Comparison of ENCODE assay signal across 8 cellular contexts in the genomic region with DNA sequence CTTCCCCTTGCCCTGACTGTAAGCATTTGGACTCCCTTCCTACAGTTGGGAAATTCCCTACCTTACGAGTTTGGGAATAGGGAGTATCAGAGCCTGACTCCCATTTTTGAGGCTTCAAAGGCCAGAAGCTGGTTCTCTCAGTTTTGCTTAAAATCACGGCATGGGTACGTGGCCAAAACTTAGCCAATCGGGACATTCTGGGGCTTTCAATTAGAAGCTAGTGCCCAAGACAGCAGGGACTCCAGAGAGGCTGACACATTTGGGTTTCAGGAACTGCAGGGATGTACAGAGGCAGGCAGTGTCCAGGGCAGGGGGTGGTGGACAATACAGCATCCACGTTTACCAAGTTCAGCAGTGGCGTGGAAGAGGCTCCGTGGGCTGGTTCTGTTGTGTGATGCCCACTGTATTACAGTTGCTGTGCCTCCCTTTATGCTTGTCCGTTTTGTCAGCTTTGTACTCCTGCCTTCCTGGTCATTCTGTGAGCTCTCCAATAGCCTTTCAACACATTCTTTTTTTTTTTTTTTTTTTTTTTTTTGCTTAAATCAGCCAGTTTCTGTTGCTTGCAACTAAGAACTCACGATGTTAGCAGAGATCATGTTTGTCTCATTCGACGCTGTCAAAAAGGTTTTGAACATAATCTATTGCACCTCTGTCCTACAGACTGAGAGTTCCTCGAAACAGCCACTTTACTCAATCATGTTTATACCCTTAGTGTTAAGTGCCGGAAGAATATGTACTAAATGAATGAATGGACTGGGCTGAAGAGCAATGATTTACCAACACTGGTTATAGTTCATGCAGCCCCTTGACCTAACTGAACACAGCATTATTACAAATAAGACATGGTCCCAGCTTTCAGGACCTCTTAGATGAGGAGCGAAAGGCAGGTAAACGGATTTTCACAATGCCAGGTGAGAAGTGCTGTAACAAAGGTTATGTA. TPM values are rescaled to one million over a fixed set of nuclear protein-coding genes. Genes with fewer than 3 reads are reported as not detected.
DNase-seq lines count a peak whose midpoint lies in the region; ATAC-seq and TF ChIP-seq lines count a peak whose summit lies in the region.

No MANE protein-coding gene starts in this region.

- H3K27me3 Mint-ChIP-seq in mesothelial cell of epicardium (ENCODE audit: low read depth), result no peaks in the 10 kb centered on the region

- peaks cover 3% of the 10 kb centered on the region for H3K36me3 Mint-ChIP-seq in mesothelial cell of epicardium

- POLR2A ChIA-PET in AG04449 (lab: Yijun Ruan, JAX), result interaction anchor here (1.6 kb wide), 1 partner anchor 25 kb away, joined by 4 read pairs; no protein-coding TSS in a partner anchor

- no peaks in the 10 kb centered on the region for H3K27me3 ChIP-seq in body of pancreas

- H3K36me3 ChIP-seq in body of pancreas (replicated peaks in 1 of 2; ENCODE audit: insufficient read depth in 1 of 2, low read depth in 2 of 2), result no peaks in the 10 kb centered on the region

- H3K27ac Mint-ChIP-seq in mesothelial cell of epicardium, result peak overlapping the region; percentile 31

- H3K4me3 ChIP-seq in AG04449 (ENCODE audit: low read depth, low read length) (peak overlapping the region; percentile 90), body of pancreas (peak overlapping the region; percentile 21 to 75)

- peaks cover 11% of the 10 kb centered on the region for H3K9me3 Mint-ChIP-seq in mesothelial cell of epicardium

- intact Hi-C loops in body of pancreas (cut with DNase I), result no loop called here

- no peak for DNase-seq in AG04449 (ENCODE audit: low read depth, low spot score)
- DNase-seq in HK-2 (ENCODE audit: unreplicated experiment), result peak; percentile 7
- no peak for DNase-seq in body of pancreas
- DNase-seq in mesothelial cell of epicardium (ENCODE audit: low spot score in 2 of 2, unreplicated experiment in 2 of 2), result no peak
- DNase-seq in foreskin melanocyte, result no peak
- no peak for DNase-seq in HUDEP-2 (lab: John Stamatoyannopoulos, UW; ENCODE audit: unreplicated experiment in 76 of 76)
- no peak for DNase-seq in AG08396 (ENCODE audit: low spot score)
- DNase-seq in GM19240 (ENCODE audit: insufficient read length, low spot score), result no peak

- TF ChIP-seq POLR2A in body of pancreas (IDR thresholded peaks at IDR 0.05), result no peak

- 33 to 37% methylated on average over 15 of the region's 15 CpGs for WGBS in body of pancreas, 2 donors

- peaks cover 39% of the 10 kb centered on the region for H3K4me1 Mint-ChIP-seq in mesothelial cell of epicardium

- ATAC-seq in body of pancreas, result no peak

- peak overlapping the region; percentile 73 for H3K4me3 Mint-ChIP-seq in mesothelial cell of epicardium

- CTCF ChIA-PET in AG04449 (lab: Yijun Ruan, JAX), result interaction anchor here (1.0 to 2.8 kb wide), 2 partner anchors 7 to 61 kb away, joined by 4 to 14 read pairs; no protein-coding TSS in a partner anchor

- peak overlapping the region; percentile 68 to 83 (median 78) for H3K27ac ChIP-seq in body of pancreas

- H3K9me3 ChIP-seq in body of pancreas, result no peaks in the 10 kb centered on the region

- peaks cover 28% of the 10 kb centered on the region for H3K4me1 ChIP-seq in body of pancreas

- TF ChIP-seq CTCF in AG04449 (IDR thresholded peaks at IDR 0.05; ENCODE audit: insufficient read depth, low read length, missing control alignments) (no peak), body of pancreas (IDR thresholded peaks at IDR 0.05) (no peak), mesothelial cell of epicardium (IDR thresholded peaks at IDR 0.05; ENCODE audit: unreplicated experiment) (no peak)

RNA-seq across cellular contexts. Expression of gene GGCT, which starts 1.1 kb away (rescaled TPM):
- total RNA-seq in body of pancreas (10 to 100 TPM; 13.5 to 42.2 TPM), mesothelial cell of epicardium (36.5 to 37.5 TPM (median 36.6 TPM) in 3 replicates)

RNA-seq across cellular contexts. Expression of gene NOD1, which starts 25.0 kb away (rescaled TPM):
- total RNA-seq in body of pancreas, result 1 to 10 TPM; 3.6 to 4.6 TPM
- 9.5 to 10.3 TPM (median 10.2 TPM) in 3 replicates for total RNA-seq in mesothelial cell of epicardium
